16 cellular contexts compared by ENCODE assay signal in genomic region chr9:90698874-90699440, GRCh38. TPM values are rescaled to one million over a fixed set of nuclear protein-coding genes. Genes with fewer than 3 reads are reported as not detected.
"Had no signal": no experiment of that assay in that cellular context is flagged by ENCODE, and none has a peak within 500 bp of the region (broad histone marks: within the 10 kb centered on the region; RNA-seq: fewer than 3 reads in every experiment).

No MANE protein-coding gene starts in this region.

- H3K4me3 ChIP-seq: psoas muscle, suprapubic skin had no signal

- H3K36me3 Mint-ChIP-seq: activated CD4-positive, alpha-beta memory T cell treated with anti-CD3 and anti-CD28 coated beads for 36 hours; activated naive CD8-positive, alpha-beta T cell treated with anti-CD3 and anti-CD28 coated beads for 36 hours had no signal

- H3K4me3 Mint-ChIP-seq: activated CD4-positive, alpha-beta memory T cell treated with anti-CD3 and anti-CD28 coated beads for 36 hours; activated naive CD8-positive, alpha-beta T cell treated with anti-CD3 and anti-CD28 coated beads for 36 hours; endodermal cell; nephron progenitor cell had no signal

- H3K4me1 Mint-ChIP-seq: activated naive CD8-positive, alpha-beta T cell treated with anti-CD3 and anti-CD28 coated beads for 36 hours; endodermal cell; nephron progenitor cell had no signal

- H3K36me3 ChIP-seq: suprapubic skin had no signal

- H3K9me3 ChIP-seq: psoas muscle, suprapubic skin had no signal

- ATAC-seq: left ventricle myocardium superior, psoas muscle had no signal

- H3K4me1 ChIP-seq: psoas muscle, suprapubic skin had no signal

- DNase-seq: activated CD4-positive, alpha-beta memory T cell treated with anti-CD3 and anti-CD28 coated beads for 36 hours; activated gamma-delta T cell treated with Interleukin-2 at 50 U/mL for 16 hours; activated naive CD8-positive, alpha-beta T cell treated with anti-CD3 and anti-CD28 coated beads for 36 hours; activated T-cell treated with anti-CD3 and anti-CD28 coated beads, Interleukin-2, amount 50 U/mL, for 48 hours; dermis blood vessel endothelial cell; endodermal cell; left ventricle myocardium superior; mesenchymal stem cell; nephron progenitor cell; psoas muscle; stimulated activated CD4-positive, alpha-beta T cell treated with anti-CD3 and anti-CD28 coated beads, Interleukin-12 subunit alpha, Interleukin-12 subunit beta, amount 100 ng/mL, for 4 hours; stimulated activated naive CD4-positive, alpha-beta T cell; T1000 had no signal

- H3K27ac Mint-ChIP-seq: activated CD4-positive, alpha-beta memory T cell treated with anti-CD3 and anti-CD28 coated beads for 36 hours; activated naive CD8-positive, alpha-beta T cell treated with anti-CD3 and anti-CD28 coated beads for 36 hours; endodermal cell; nephron progenitor cell had no signal

- H3K9me3 Mint-ChIP-seq: activated CD4-positive, alpha-beta memory T cell treated with anti-CD3 and anti-CD28 coated beads for 36 hours; activated naive CD8-positive, alpha-beta T cell treated with anti-CD3 and anti-CD28 coated beads for 36 hours; endodermal cell; nephron progenitor cell had no signal

- H3K27ac ChIP-seq: psoas muscle, suprapubic skin, VCaP had no signal

RNA-seq across cellular contexts. Expression of gene DIRAS2, which starts 56.3 kb away (rescaled TPM):
- total RNA-seq: activated CD4-positive, alpha-beta memory T cell treated with anti-CD3 and anti-CD28 coated beads for 36 hours; activated naive CD8-positive, alpha-beta T cell treated with anti-CD3 and anti-CD28 coated beads for 36 hours; left ventricle myocardium superior; osteoblast had no signal
